In the genomic region with DNA sequence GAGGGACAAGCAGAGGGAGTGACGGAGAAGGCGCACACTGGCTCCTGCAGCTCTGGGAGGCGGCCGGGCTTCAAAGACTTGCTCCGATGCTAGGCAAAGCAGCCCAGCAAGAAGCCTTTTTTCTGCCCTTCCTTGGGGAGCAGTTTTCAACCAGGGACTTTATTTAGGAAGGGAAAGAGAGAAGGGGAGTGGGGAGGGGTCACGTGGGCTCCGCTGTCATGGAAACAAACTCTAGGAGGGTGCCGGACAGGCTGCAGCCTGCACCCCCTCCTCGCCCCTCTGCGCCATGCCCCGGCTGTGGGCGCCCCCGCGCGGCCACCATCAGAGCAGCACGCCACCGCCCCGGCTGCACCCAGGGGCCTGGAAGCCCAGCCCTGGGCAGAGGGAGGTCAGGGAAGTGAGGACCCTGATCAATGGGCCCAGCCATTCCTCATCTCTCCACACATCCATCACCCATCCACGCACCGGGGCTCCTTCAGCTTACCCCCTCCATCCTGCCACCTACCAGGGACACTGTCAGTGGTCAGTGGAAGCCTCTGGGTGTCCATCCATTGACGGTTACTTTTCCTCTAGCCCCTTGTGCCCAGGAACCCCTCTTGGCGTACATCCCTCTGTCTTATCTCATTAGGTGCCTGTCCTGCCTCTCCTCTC, we compare ENCODE assay signal across 8 cellular contexts.
DNase-seq lines count a peak whose midpoint lies in the region; ATAC-seq and TF ChIP-seq lines count a peak whose summit lies in the region.

No MANE protein-coding gene starts in this region.

- H3K27me3 ChIP-seq in ectodermal cell (ENCODE audit: control insufficient read depth, insufficient read depth, low read length, poor library complexity, severe bottlenecking), result no peaks in the 10 kb centered on the region

- H3K4me3 ChIP-seq in ectodermal cell (ENCODE audit: insufficient read depth, low read depth, low read length), result peak overlapping the region; percentile 14

- peaks cover 5% of the 10 kb centered on the region for H3K4me1 Mint-ChIP-seq in activated CD4-positive, alpha-beta memory T cell treated with anti-CD3 and anti-CD28 coated beads, Interleukin-2, amount 10 ng/mL, durations not matched to agents 7 days and 5 days
- peaks cover 24% of the 10 kb centered on the region for H3K4me1 Mint-ChIP-seq in mesothelial cell of epicardium

- peaks cover 17% of the 10 kb centered on the region for H3K27me3 Mint-ChIP-seq in activated CD4-positive, alpha-beta memory T cell treated with anti-CD3 and anti-CD28 coated beads, Interleukin-2, amount 10 ng/mL, durations not matched to agents 7 days and 5 days
- H3K27me3 Mint-ChIP-seq in mesothelial cell of epicardium (ENCODE audit: low read depth), result peaks cover 6% of the 10 kb centered on the region

- H3K27ac ChIP-seq in ectodermal cell (ENCODE audit: insufficient read depth, low read depth, low read length, poor library complexity, severe bottlenecking), result peak overlapping the region; percentile 96

- POLR2A ChIA-PET in HEK293T (lab: Yijun Ruan, JAX), result interaction anchor here (0.8 to 1.0 kb wide), 2 partner anchors 67 to 126 kb away, joined by 3 read pairs; a partner anchor contains a TSS
- POLR2A ChIA-PET in activated CD4-positive, alpha-beta memory T cell treated with anti-CD3 and anti-CD28 coated beads, Interleukin-2, amount 10 ng/mL, durations not matched to agents 7 days and 5 days (lab: Charles Lee), result interaction anchor here (1.0 to 1.5 kb wide), 2 partner anchors 49 to 126 kb away, joined by 3 to 4 read pairs; no protein-coding TSS in a partner anchor

- H3K36me3 Mint-ChIP-seq in activated CD4-positive, alpha-beta memory T cell treated with anti-CD3 and anti-CD28 coated beads, Interleukin-2, amount 10 ng/mL, durations not matched to agents 7 days and 5 days (ENCODE audit: low read depth), result no peaks in the 10 kb centered on the region
- no peaks in the 10 kb centered on the region for H3K36me3 Mint-ChIP-seq in mesothelial cell of epicardium

- peak; percentile 8 for DNase-seq in DMS53 treated with DMSO at 0.1 percent for 48 hours (lab: John Stamatoyannopoulos, UW; ENCODE audit: unreplicated experiment)
- peak; percentile 86 for DNase-seq in HEK293T (ENCODE audit: extremely low spot score)
- peak; percentile 90 for DNase-seq in NCI-H2227 treated with DMSO at 0.1 percent for 48 hours (lab: John Stamatoyannopoulos, UW)
- peak; percentile 71 for DNase-seq in activated CD4-positive, alpha-beta memory T cell treated with anti-CD3 and anti-CD28 coated beads, Interleukin-2, amount 10 ng/mL, durations not matched to agents 7 days and 5 days
- DNase-seq in mesothelial cell of epicardium (ENCODE audit: low spot score in 2 of 2, unreplicated experiment in 2 of 2), result peak; percentile 50 to 81
- DNase-seq in stimulated activated CD8-positive, alpha-beta memory T cell treated with anti-CD3 and anti-CD28 coated beads, Interleukin-2, amount 100 ng/mL, for 48 hours (ENCODE audit: low read depth in 2 of 2), result peak; percentile 64 to 67

- peaks cover 45% of the 10 kb centered on the region for H3K4me1 ChIP-seq in ectodermal cell (ENCODE audit: control insufficient read depth, insufficient read depth, low read length)

- no peaks in the 10 kb centered on the region for H3K9me3 Mint-ChIP-seq in activated CD4-positive, alpha-beta memory T cell treated with anti-CD3 and anti-CD28 coated beads, Interleukin-2, amount 10 ng/mL, durations not matched to agents 7 days and 5 days
- H3K9me3 Mint-ChIP-seq in mesothelial cell of epicardium, result no peaks in the 10 kb centered on the region

- no peak for ATAC-seq in HG02840 (IDR thresholded peaks at IDR 0.05; ENCODE audit: low FRiP score, unreplicated experiment)

- no peaks in the 10 kb centered on the region for H3K9me3 ChIP-seq in ectodermal cell (ENCODE audit: control insufficient read depth, low read length)

- WGBS in ectodermal cell, 2 experiments, result 12% methylated on average over 22 of the region's 22 CpGs

- CTCF ChIA-PET in HEK293T (lab: Yijun Ruan, JAX), result interaction anchor here (0.7 to 1.3 kb wide), 10 partner anchors 9 to 184 kb away, joined by 3 to 6 read pairs (median 3); no protein-coding TSS in a partner anchor
- CTCF ChIA-PET in activated CD4-positive, alpha-beta memory T cell treated with anti-CD3 and anti-CD28 coated beads, Interleukin-2, amount 10 ng/mL, durations not matched to agents 7 days and 5 days (lab: Charles Lee), result interaction anchor here (0.6 to 2.8 kb wide), 25 partner anchors 13 to 545 kb away, joined by 3 to 16 read pairs (median 4); a partner anchor contains a TSS

- H3K36me3 ChIP-seq in ectodermal cell (ENCODE audit: control insufficient read depth, insufficient read depth, low read length), result no peaks in the 10 kb centered on the region

- TF ChIP-seq CTCF in mesothelial cell of epicardium (IDR thresholded peaks at IDR 0.05; ENCODE audit: unreplicated experiment), result peak; percentile 67

- no peak overlapping the region for H3K4me3 Mint-ChIP-seq in activated CD4-positive, alpha-beta memory T cell treated with anti-CD3 and anti-CD28 coated beads, Interleukin-2, amount 10 ng/mL, durations not matched to agents 7 days and 5 days
- peak overlapping the region; percentile 74 for H3K4me3 Mint-ChIP-seq in mesothelial cell of epicardium

- no peak overlapping the region for H3K27ac Mint-ChIP-seq in activated CD4-positive, alpha-beta memory T cell treated with anti-CD3 and anti-CD28 coated beads, Interleukin-2, amount 10 ng/mL, durations not matched to agents 7 days and 5 days
- peak overlapping the region; percentile 71 for H3K27ac Mint-ChIP-seq in mesothelial cell of epicardium

TF ChIP-seq in HEK293T, 16 proteins besides CTCF, POLR2A, EP300 and RAD21:
- TF ChIP-seq ARNT (IDR thresholded peaks at IDR 0.05) (no peak), ZNF384 (IDR thresholded peaks at IDR 0.05) (no peak), TARDBP (IDR thresholded peaks at IDR 0.05) (no peak), BHLHE40 (IDR thresholded peaks at IDR 0.05; ENCODE audit: borderline replicate concordance) (no peak), FOXM1 (IDR thresholded peaks at IDR 0.05; ENCODE audit: borderline replicate concordance) (no peak), NFRKB (IDR thresholded peaks at IDR 0.05) (no peak), SUZ12 (IDR thresholded peaks at IDR 0.05) (no peak), FOXA1 (IDR thresholded peaks at IDR 0.05) (no peak), ELF4 (IDR thresholded peaks at IDR 0.05) (no peak), HDGF (IDR thresholded peaks at IDR 0.05; ENCODE audit: borderline replicate concordance) (no peak), LEF1 (IDR thresholded peaks at IDR 0.05; ENCODE audit: borderline replicate concordance) (no peak), L3MBTL2 (conservative IDR thresholded peaks at IDR 0.05) (no peak)
- TF ChIP-seq, protein P1, sequence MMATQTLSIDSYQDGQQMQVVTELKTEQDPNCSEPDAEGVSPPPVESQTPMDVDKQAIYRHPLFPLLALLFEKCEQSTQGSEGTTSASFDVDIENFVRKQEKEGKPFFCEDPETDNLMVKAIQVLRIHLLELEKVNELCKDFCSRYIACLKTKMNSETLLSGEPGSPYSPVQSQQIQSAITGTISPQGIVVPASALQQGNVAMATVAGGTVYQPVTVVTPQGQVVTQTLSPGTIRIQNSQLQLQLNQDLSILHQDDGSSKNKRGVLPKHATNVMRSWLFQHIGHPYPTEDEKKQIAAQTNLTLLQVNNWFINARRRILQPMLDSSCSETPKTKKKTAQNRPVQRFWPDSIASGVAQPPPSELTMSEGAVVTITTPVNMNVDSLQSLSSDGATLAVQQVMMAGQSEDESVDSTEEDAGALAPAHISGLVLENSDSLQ (IDR thresholded peaks at IDR 0.05), result no peak

Comparison
In these comparisons a context has a peak if more than half of its experiments do, and no peak if none do; other contexts are left out.
1. DNase-seq: peak in every context shown above with its lines; median percentile 90 in NCI-H2227 treated with DMSO at 0.1 percent for 48 hours; 86 in HEK293T; 71 in activated CD4-positive, alpha-beta memory T cell treated with anti-CD3 and anti-CD28 coated beads, Interleukin-2, amount 10 ng/mL, durations not matched to agents 7 days and 5 days; 66 in mesothelial cell of epicardium; 66 in stimulated activated CD8-positive, alpha-beta memory T cell treated with anti-CD3 and anti-CD28 coated beads, Interleukin-2, amount 100 ng/mL, for 48 hours; 8 in DMS53 treated with DMSO at 0.1 percent for 48 hours.